ENCODE assay signal across 12 cellular contexts in genomic region chr5:132656774-132657355, GRCh38. TPM values are rescaled to one million over a fixed set of nuclear protein-coding genes. Genes with fewer than 3 reads are reported as not detected.
A peak's percentile ranks its signal among the peaks of the same experiment; 100 is the strongest.
DNase-seq lines count a peak whose midpoint lies in the region; ATAC-seq and TF ChIP-seq lines count a peak whose summit lies in the region.
"Had no signal": no experiment of that assay in that cellular context is flagged by ENCODE, and none has a peak within 500 bp of the region (broad histone marks: within the 10 kb centered on the region; RNA-seq: fewer than 3 reads in every experiment).

No MANE protein-coding gene starts in this region.

- H3K27ac Mint-ChIP-seq in neural crest cell (ENCODE audit: unreplicated experiment) = no peak overlapping the region
- H3K27ac Mint-ChIP-seq: activated CD4-positive, alpha-beta T cell treated with anti-CD3 and anti-CD28 coated beads, Interleukin-2, amount 10 ng/mL, durations not matched to agents 7 days and 5 days; CD14-positive monocyte had no signal

- DNase-seq in right cardiac atrium (peak in 1 of 3 donors; percentile 20), Right ventricle myocardium inferior (ENCODE audit: missing footprints) (no peak), mammary epithelial cell (no peak), neural crest cell (ENCODE audit: low read depth, low spot score) (no peak), DMS153 treated with DMSO at 0.1 percent for 48 hours (lab: John Stamatoyannopoulos, UW; ENCODE audit: unreplicated experiment) (no peak), dedifferentiated amniotic fluid mesenchymal stem cell (ENCODE audit: extremely low spot score) (no peak)
- DNase-seq: activated CD4-positive, alpha-beta T cell treated with anti-CD3 and anti-CD28 coated beads, Interleukin-2, amount 10 ng/mL, durations not matched to agents 7 days and 5 days had no signal

- no peaks in the 10 kb centered on the region for H3K79me2 ChIP-seq in mammary epithelial cell (ENCODE audit: insufficient read depth, low read length)

- H3K36me3 ChIP-seq in mammary epithelial cell (ENCODE audit: insufficient read depth, low read length) (no peaks in the 10 kb centered on the region), gastroesophageal sphincter (no peaks in the 10 kb centered on the region)
- H3K36me3 ChIP-seq: prostate gland had no signal

- dilution Hi-C loops in mammary epithelial cell (cut with HindIII; ENCODE audit: low sequenced_read_pairs) = no loop called here

- WGBS in right cardiac atrium = 60% methylated on average over 12 of the region's 12 CpGs
- WGBS in mammary epithelial cell (ENCODE audit: low coverage, missing lambda C conversion rate) = 76% methylated on average over 5 of the region's 12 CpGs
- 60 to 100% methylated on average over 1 to 2 of the region's 12 CpGs for WGBS in gastroesophageal sphincter (ENCODE audit: low coverage in 1 of 2), 2 donors

- H3K27me3 ChIP-seq in right cardiac atrium (ENCODE audit: control insufficient read depth, insufficient read depth) = no peaks in the 10 kb centered on the region
- H3K27me3 ChIP-seq in mammary epithelial cell (ENCODE audit: insufficient read depth, low read length) = peaks cover 8% of the 10 kb centered on the region
- peaks cover 52% of the 10 kb centered on the region for H3K27me3 ChIP-seq in gastroesophageal sphincter

- in situ Hi-C loops in mammary epithelial cell (cut with MboI; ENCODE audit: low sequenced_read_pairs in 2 of 2) = no loop called here

- TF ChIP-seq CTCF in mammary epithelial cell (conservative IDR thresholded peaks at IDR 0.05 in 1 of 2, IDR thresholded peaks at IDR 0.05 in 1 of 2; ENCODE audit: extremely low read depth in 1 of 2, insufficient read depth in 1 of 2, low read depth in 1 of 2, low read length in 2 of 2) = no peak
- no peak for TF ChIP-seq CTCF in neural crest cell (conservative IDR thresholded peaks at IDR 0.05)
- no peak for TF ChIP-seq CTCF in gastroesophageal sphincter (IDR thresholded peaks at IDR 0.05)

- no peaks in the 10 kb centered on the region for H3K4me1 ChIP-seq in right cardiac atrium (ENCODE audit: control insufficient read depth, insufficient read depth, low read length)
- peaks cover 10% of the 10 kb centered on the region for H3K4me1 ChIP-seq in mammary epithelial cell (ENCODE audit: insufficient read depth, low read length)
- H3K4me1 ChIP-seq in gastroesophageal sphincter = peaks cover 0 to 15% (median 5%) of the 10 kb centered on the region in 3 donors
- H3K4me1 ChIP-seq: prostate gland had no signal

- peaks cover 5% of the 10 kb centered on the region for H3K4me1 Mint-ChIP-seq in neural crest cell

- no peak for TF ChIP-seq EP300 in gastroesophageal sphincter (IDR thresholded peaks at IDR 0.05)

- no peak overlapping the region for H3K27ac ChIP-seq in right cardiac atrium (ENCODE audit: low read length)
- H3K27ac ChIP-seq in mammary epithelial cell (ENCODE audit: insufficient read depth, low read depth, low read length) = no peak overlapping the region
- no peak overlapping the region for H3K27ac ChIP-seq in gastroesophageal sphincter
- H3K27ac ChIP-seq: prostate gland had no signal

- H3K4me2 ChIP-seq in mammary epithelial cell (ENCODE audit: insufficient read depth, low read depth, low read length) = peak overlapping the region; percentile 92

- peak overlapping the region; percentile 80 for H2AFZ ChIP-seq in mammary epithelial cell (ENCODE audit: low read depth, low read length)

- CTCF ChIA-PET in mammary epithelial cell (lab: Charles Lee; ENCODE audit: low non-redundant PET) = no interaction called here

- H3K27me3 Mint-ChIP-seq in neural crest cell (ENCODE audit: low read depth) = peaks cover 49% of the 10 kb centered on the region

- no TSS peak for BruUV-seq in mammary epithelial cell (replicated peaks; lab: Mats Ljungman, UMichigan)

- H3K4me3 Mint-ChIP-seq in neural crest cell = peak overlapping the region; percentile 38
- H3K4me3 Mint-ChIP-seq: activated CD4-positive, alpha-beta T cell treated with anti-CD3 and anti-CD28 coated beads, Interleukin-2, amount 10 ng/mL, durations not matched to agents 7 days and 5 days had no signal

- no peak overlapping the region for H3K9ac ChIP-seq in mammary epithelial cell (ENCODE audit: insufficient read depth, low read length)

- no peaks in the 10 kb centered on the region for H3K9me3 ChIP-seq in right cardiac atrium (ENCODE audit: control insufficient read depth, low read length)
- no peaks in the 10 kb centered on the region for H3K9me3 ChIP-seq in mammary epithelial cell (replicated peaks; ENCODE audit: insufficient read depth, low read length)
- H3K9me3 ChIP-seq in gastroesophageal sphincter = no peaks in the 10 kb centered on the region
- H3K9me3 ChIP-seq: prostate gland had no signal

- no peak for TF ChIP-seq POLR2A in gastroesophageal sphincter (IDR thresholded peaks at IDR 0.05)

- H3K36me3 Mint-ChIP-seq in neural crest cell (ENCODE audit: low read depth) = no peaks in the 10 kb centered on the region

- ATAC-seq in right cardiac atrium = peak; percentile 16 to 20
- ATAC-seq in Right ventricle myocardium inferior = no peak
- ATAC-seq in HG03571 (IDR thresholded peaks at IDR 0.05; ENCODE audit: unreplicated experiment) = no peak
- ATAC-seq in gastroesophageal sphincter = no peak

- H3K4me3 ChIP-seq in right cardiac atrium (ENCODE audit: low read length) (no peak overlapping the region), mammary epithelial cell (replicated peaks in 1 of 3; ENCODE audit: insufficient read depth in 1 of 3, low read depth in 2 of 3, low read length in 3 of 3) (no peak overlapping the region), gastroesophageal sphincter (peak overlapping the region in 1 of 2 donors; percentile 56)

- no peaks in the 10 kb centered on the region for H3K9me3 Mint-ChIP-seq in neural crest cell
- H3K9me3 Mint-ChIP-seq: activated CD4-positive, alpha-beta T cell treated with anti-CD3 and anti-CD28 coated beads, Interleukin-2, amount 10 ng/mL, durations not matched to agents 7 days and 5 days had no signal

- intact Hi-C loops in right cardiac atrium (cut with DNase I) = no loop called here
- intact Hi-C loops in Right ventricle myocardium inferior (cut with DNase I) = no loop called here
- intact Hi-C loops in mammary epithelial cell (cut with micrococcal nuclease) = loop anchor here (10.0 kb wide), 1 partner anchor 58 kb away; no protein-coding TSS in a partner anchor

- no peaks in the 10 kb centered on the region for H4K20me1 ChIP-seq in mammary epithelial cell (ENCODE audit: insufficient read depth, low read length)

RNA-seq across cellular contexts. Expression of gene IL13, which starts 1.1 kb away (rescaled TPM):
- not detected for total RNA-seq in right cardiac atrium
- polyA plus RNA-seq in right cardiac atrium = not detected
- total RNA-seq in Right ventricle myocardium inferior = not detected
- not detected for total RNA-seq in mammary epithelial cell
- not detected for polyA plus RNA-seq in mammary epithelial cell
- polyA minus RNA-seq in mammary epithelial cell = not detected
- not detected in 2 replicates for total RNA-seq in neural crest cell
- not detected for total RNA-seq in gastroesophageal sphincter
- total RNA-seq: H4 had no signal
- polyA plus RNA-seq: CD14-positive monocyte had no signal

RNA-seq across cellular contexts. Expression of gene IL4, which starts 16.9 kb away (rescaled TPM):
- total RNA-seq in right cardiac atrium (not detected), Right ventricle myocardium inferior (not detected), mammary epithelial cell (not detected), neural crest cell (not detected in 2 replicates), gastroesophageal sphincter (not detected)
- polyA plus RNA-seq in right cardiac atrium (not detected), mammary epithelial cell (not detected)
- not detected for polyA minus RNA-seq in mammary epithelial cell
- total RNA-seq: activated CD4-positive, alpha-beta T cell treated with anti-CD3 and anti-CD28 coated beads, Interleukin-2, amount 10 ng/mL, durations not matched to agents 7 days and 5 days; H4; prostate gland had no signal
- polyA plus RNA-seq: CD14-positive monocyte had no signal

Comparison
In these comparisons a context has a peak if more than half of its experiments do, and no peak if none do; other contexts are left out.
1. ATAC-seq: peak in right cardiac atrium (2 of 2); none in Right ventricle myocardium inferior (single experiment), HG03571 (single experiment) and gastroesophageal sphincter (single experiment).